In genomic region chr12:121288158-121288848, GRCh38 we compare ENCODE assay signal across 12 cellular contexts. TPM values are rescaled to one million over a fixed set of nuclear protein-coding genes. Genes with fewer than 3 reads are reported as not detected.
A peak's percentile ranks its signal among the peaks of the same experiment; 100 is the strongest.
DNase-seq lines count a peak whose midpoint lies in the region; ATAC-seq, FAIRE-seq and TF ChIP-seq lines count a peak whose summit lies in the region.
"Had no signal": no experiment of that assay in that cellular context is flagged by ENCODE, and none has a peak within 500 bp of the region (broad histone marks: within the 10 kb centered on the region; RNA-seq: fewer than 3 reads in every experiment).

No MANE protein-coding gene starts in this region.

- H2BK15ac ChIP-seq in H1 (ENCODE audit: low read length) = no peak overlapping the region

- H3K79me2 ChIP-seq in MM.1S (ENCODE audit: low read length) (peaks cover 57% of the 10 kb centered on the region), H1 (ENCODE audit: control insufficient read depth in 1 of 2, insufficient read depth in 2 of 2, low read length in 2 of 2) (peaks cover 0 to 8% of the 10 kb centered on the region in 2 experiments; a peak in 1 of 4 replicates)

- TF ChIP-seq CTCF in MM.1S (IDR thresholded peaks at IDR 0.05; ENCODE audit: low read length) (no peak), H1 (IDR thresholded peaks at IDR 0.05; ENCODE audit: control extremely low read depth in 1 of 3, insufficient read depth in 1 of 3, low read depth in 1 of 3, low read length in 3 of 3) (no peak), spleen (IDR thresholded peaks at IDR 0.05 in 8 of 11, conservative IDR thresholded peaks at IDR 0.05 in 3 of 11) (no peak)

- H3K79me1 ChIP-seq in H1 (ENCODE audit: low read depth, low read length) = peaks cover 6% of the 10 kb centered on the region; the same call in 1 of the 2 replicates

- intact Hi-C loops in spleen (cut with DNase I; ENCODE audit: low total_unique reads) = no loop called here

- H4K5ac ChIP-seq in H1 (ENCODE audit: insufficient read length, low read depth, low read length) = no peak overlapping the region

- H3K56ac ChIP-seq in H1 (replicated peaks; ENCODE audit: insufficient read length, low read depth, low read length) = no peak overlapping the region

- no peak overlapping the region for H2BK5ac ChIP-seq in H1 (ENCODE audit: low read depth, low read length)

- H2BK120ac ChIP-seq in H1 (replicated peaks; ENCODE audit: low read depth, low read length) = no peak overlapping the region

- no peak overlapping the region for H4K8ac ChIP-seq in H1 (ENCODE audit: extremely low read depth, insufficient read depth, low read length)

- no peaks in the 10 kb centered on the region for H3K9me3 ChIP-seq in MM.1S (replicated peaks; ENCODE audit: insufficient read depth, low read length)
- no peaks in the 10 kb centered on the region for H3K9me3 ChIP-seq in H1 (ENCODE audit: insufficient read depth in 2 of 2, low read depth in 1 of 2, low read length in 1 of 2)
- H3K9me3 ChIP-seq in spleen = no peaks in the 10 kb centered on the region
- H3K9me3 ChIP-seq: adrenal gland had no signal

- no peak for ATAC-seq in HG03520 (IDR thresholded peaks at IDR 0.05; ENCODE audit: unreplicated experiment)
- no peak for ATAC-seq in GM21723 (IDR thresholded peaks at IDR 0.05; ENCODE audit: unreplicated experiment)
- ATAC-seq: HCT116 had no signal

- H3K9ac ChIP-seq in MM.1S (ENCODE audit: low read length) (no peak overlapping the region), H1 (replicated peaks in 1 of 4; ENCODE audit: extremely low read depth in 1 of 4, low read depth in 3 of 4, low read length in 3 of 4) (no peak overlapping the region; a peak in 1 of 7 replicates)

- H3K14ac ChIP-seq in H1 (ENCODE audit: insufficient read length) = no peak overlapping the region

- no peak for TF ChIP-seq RAD21 in H1 (IDR thresholded peaks at IDR 0.05 in 1 of 2, conservative IDR thresholded peaks at IDR 0.05 in 1 of 2; ENCODE audit: low read depth in 2 of 2, low read length in 2 of 2)

- CTCF ChIA-PET in H1 (lab: Charles Lee; ENCODE audit: partially characterized antibody) = interaction anchor here (1.0 to 1.6 kb wide), 3 partner anchors 9 to 46 kb away, joined by 3 to 9 read pairs (median 3); no protein-coding TSS in a partner anchor

- H3K23me2 ChIP-seq in H1 (ENCODE audit: low read depth, low read length) = no peaks in the 10 kb centered on the region

- H4K20me1 ChIP-seq in MM.1S (ENCODE audit: insufficient read depth, low read length) (no peaks in the 10 kb centered on the region), H1 (replicated peaks in 1 of 2; ENCODE audit: control insufficient read depth in 1 of 2, insufficient read depth in 2 of 2, low read length in 2 of 2) (peaks cover 0 to 2% of the 10 kb centered on the region in 2 experiments)

- H3K4me2 ChIP-seq in MM.1S (ENCODE audit: low read depth, low read length) (peak overlapping the region; percentile 45), H1 (ENCODE audit: insufficient read depth in 1 of 2, low read depth in 2 of 2, low read length in 2 of 2) (peak overlapping the region in 1 of 2 experiments; percentile 7; a peak in 1 of 4 replicates)

- peaks cover 5% of the 10 kb centered on the region; the same call in 1 of the 2 replicates for H3F3A ChIP-seq in MM.1S (ENCODE audit: insufficient read depth, low read length)

- 0 out of 2 replicates have a peak overlapping the region, but pooled peaks have one; percentile 17 for H2BK12ac ChIP-seq in H1 (ENCODE audit: low read depth, low read length)

- no peak for TF ChIP-seq EP300 in H1 (IDR thresholded peaks at IDR 0.05; ENCODE audit: borderline replicate concordance in 1 of 2, low read depth in 2 of 2, low read length in 2 of 2)

- peak overlapping the region; percentile 48; the same call in 1 of the 2 replicates for H2AK5ac ChIP-seq in H1 (ENCODE audit: low read depth, low read length)

- no peak for TF ChIP-seq POLR2A in GM12891 (IDR thresholded peaks at IDR 0.05; ENCODE audit: low read depth, low read length)
- TF ChIP-seq POLR2A in H1 (IDR thresholded peaks at IDR 0.05; ENCODE audit: control extremely low read depth in 1 of 2, low read depth in 2 of 2, low read length in 2 of 2) = no peak
- TF ChIP-seq POLR2A in spleen (IDR thresholded peaks at IDR 0.05) = no peak

- H3K27ac ChIP-seq in MM.1S (ENCODE audit: low read length) = no peak overlapping the region; the same call in 1 of the 2 replicates
- no peak overlapping the region for H3K27ac ChIP-seq in H1 (ENCODE audit: low read depth, low read length)
- peak overlapping the region in 7 of 8 donors; percentile 65 to 97 (median 73) for H3K27ac ChIP-seq in spleen

- H3K18ac ChIP-seq in H1 (ENCODE audit: extremely low read depth, low read length) = peak overlapping the region; percentile 32; the same call in 1 of the 2 replicates

- no peak overlapping the region for H2AFZ ChIP-seq in MM.1S (ENCODE audit: low read length)
- H2AFZ ChIP-seq in H1 (ENCODE audit: low read length) = no peak overlapping the region

- 57% methylated on average over 10 of the region's 10 CpGs; no CpG with 5 or more reads in 1 of the 2 experiments for WGBS in H1 (ENCODE audit: extremely low coverage in 1 of 2, insufficient coverage in 1 of 2, insufficient read length in 1 of 2, insufficient replicate concordance in 2 of 2, low coverage in 1 of 2, low lambda C conversion rate in 2 of 2, missing lambda C conversion rate in 1 of 2), 2 experiments
- 33 to 50% (median 43%) methylated on average over 10 of the region's 10 CpGs for WGBS in spleen, 5 donors

- H3K23ac ChIP-seq in H1 (ENCODE audit: insufficient read length) = no peak overlapping the region

- H3K4me3 ChIP-seq in MM.1S (ENCODE audit: low read length) (no peak overlapping the region), H1 (ENCODE audit: extremely low read depth in 1 of 4, insufficient read depth in 2 of 4, low read depth in 3 of 4, low read length in 4 of 4) (no peak overlapping the region), spleen (peak overlapping the region in 1 of 8 donors; percentile 35)
- H3K4me3 ChIP-seq: adrenal gland had no signal

- DNase-seq in GM12891 (ENCODE audit: insufficient read length, low spot score) (no peak), MM.1S (no peak), H1 (ENCODE audit: low read depth in 1 of 2, low spot score in 2 of 2) (no peak), spleen (no peak), epidermal melanocyte (ENCODE audit: insufficient read length, low spot score) (no peak)
- DNase-seq in activated T-cell treated with anti-CD3 and anti-CD28 coated beads, Interleukin-2, amount 50 U/mL, for 48 hours = no peak
- DNase-seq: effector memory CD4-positive, alpha-beta T cell; NCI-H1930 had no signal

- H4K91ac ChIP-seq in H1 (replicated peaks; ENCODE audit: insufficient read length, low read length) = no peak overlapping the region

- H3K4me1 ChIP-seq in MM.1S (ENCODE audit: low read length) (peaks cover 12% of the 10 kb centered on the region), H1 (replicated peaks in 1 of 4; ENCODE audit: control insufficient read depth in 3 of 4, insufficient read depth in 4 of 4, low read length in 3 of 4) (peaks cover 0 to 7% (median 5%) of the 10 kb centered on the region in 4 experiments; a peak in 6 of 7 replicates), spleen (peaks cover 0 to 99% (median 67%) of the 10 kb centered on the region in 6 donors)

- H3K4ac ChIP-seq in H1 (replicated peaks; ENCODE audit: insufficient read length, low read depth, low read length) = no peak overlapping the region

- no peaks in the 10 kb centered on the region for H3K9me2 ChIP-seq in MM.1S (replicated peaks; ENCODE audit: insufficient read depth, low read length)

- no peaks in the 10 kb centered on the region for H3K27me3 ChIP-seq in MM.1S (replicated peaks; ENCODE audit: insufficient read depth, low read length)
- no peaks in the 10 kb centered on the region for H3K27me3 ChIP-seq in H1 (replicated peaks in 1 of 4; ENCODE audit: control insufficient read depth in 3 of 4, extremely low read depth in 1 of 4, insufficient read depth in 3 of 4, low read length in 3 of 4)
- no peaks in the 10 kb centered on the region for H3K27me3 ChIP-seq in spleen (replicated peaks in 1 of 7)
- H3K27me3 ChIP-seq: adrenal gland had no signal

- H2BK20ac ChIP-seq in H1 (ENCODE audit: low read length) = no peak overlapping the region

- POLR2A ChIA-PET in H1 (lab: Charles Lee; ENCODE audit: partially characterized antibody) = interaction anchor here (0.6 to 3.2 kb wide), 4 partner anchors 8 to 79 kb away, joined by 3 to 14 read pairs (median 4); partner anchors contain the start of gene CAMKK2

- no peaks in the 10 kb centered on the region for H3K36me3 ChIP-seq in MM.1S (replicated peaks; ENCODE audit: insufficient read depth, low read length)
- H3K36me3 ChIP-seq in H1 (ENCODE audit: control insufficient read depth in 2 of 4, insufficient read depth in 4 of 4, low read length in 3 of 4) = no peaks in the 10 kb centered on the region; a peak in 2 of 8 replicates
- H3K36me3 ChIP-seq in spleen = peaks cover 0 to 55% (median 2%) of the 10 kb centered on the region in 6 donors

- FAIRE-seq in GM12891 (lab: Jason Lieb, UNC) = no peak
- no peak for FAIRE-seq in H1 (lab: Jason Lieb, UNC)

TF ChIP-seq in GM12891, 5 proteins besides CTCF, POLR2A, EP300 and RAD21 (continues in another document):
- TF ChIP-seq POU2F2 (IDR thresholded peaks at IDR 0.05; ENCODE audit: low read depth, low read length) (no peak), PAX5 (IDR thresholded peaks at IDR 0.05; ENCODE audit: insufficient read depth, low read length, severe bottlenecking) (no peak), SPI1 (IDR thresholded peaks at IDR 0.05; ENCODE audit: low read depth, low read length) (0 out of 2 replicates have a peak, but pooled peaks have one; percentile 22), TAF1 (IDR thresholded peaks at IDR 0.05; ENCODE audit: low read depth, low read length) (no peak)

TF ChIP-seq in H1, 55 proteins besides CTCF, POLR2A, EP300 and RAD21 (continues in another document):
- no peak for TF ChIP-seq ATF3 (IDR thresholded peaks at IDR 0.05; ENCODE audit: insufficient read depth, low read depth, low read length)

RNA-seq across cellular contexts. Expression of gene CAMKK2, which starts 8.2 kb away (rescaled TPM):
- polyA plus RNA-seq in GM12891 (2012; ENCODE audit: low read depth, missing spikeins) = 14.9 TPM
- total RNA-seq in H1 (2021; fragmentation: NEBNext Ultra II Directional; extraction: Animal tissue kit (Norgen Biotek cat#: 25700)) = 28.7 and 30.6 TPM in 2 replicates
- polyA plus RNA-seq in H1 (2011; rRNA removed) (29.6 and 31.2 TPM in 2 replicates), spleen (10 to 100 TPM; 13.6 to 34.3 (median 14.2) TPM)
- polyA plus RNA-seq in H1 (2011; cell fraction: cytosol; rRNA removed) = 29.9 TPM
- 44.5 TPM for polyA plus RNA-seq in H1 (2011; cell fraction: nucleus; rRNA removed)
- polyA plus RNA-seq in H1 (2012, experiment 1 of 2) = 24.6 to 27.2 TPM (median 26.2 TPM) in 4 replicates
- polyA plus RNA-seq in H1 (2012, experiment 2 of 2) = 16.1 TPM
- 18.8 TPM for polyA plus RNA-seq in H1 (2013, experiment 1 of 2)
- 18.6 TPM for polyA plus RNA-seq in H1 (2013, experiment 2 of 2)
- polyA minus RNA-seq in H1 (2011; rRNA and poly(A)+ RNA removed) = 44.3 and 47.6 TPM in 2 replicates
- polyA minus RNA-seq in H1 (2011; cell fraction: cytosol; rRNA and poly(A)+ RNA removed) = 20.4 TPM
- 32.1 TPM for polyA minus RNA-seq in H1 (2011; cell fraction: nucleus; rRNA and poly(A)+ RNA removed)
- total RNA-seq in spleen = 10 to 100 TPM; 52.3 to 90.1 (median 81.2) TPM

Comparison
In these comparisons a context has a peak if more than half of its experiments do, and no peak if none do; other contexts are left out.
1. H3K27ac ChIP-seq: peak in spleen (7 of 8); none in MM.1S (single experiment) and H1 (single experiment).